In the genomic region with DNA sequence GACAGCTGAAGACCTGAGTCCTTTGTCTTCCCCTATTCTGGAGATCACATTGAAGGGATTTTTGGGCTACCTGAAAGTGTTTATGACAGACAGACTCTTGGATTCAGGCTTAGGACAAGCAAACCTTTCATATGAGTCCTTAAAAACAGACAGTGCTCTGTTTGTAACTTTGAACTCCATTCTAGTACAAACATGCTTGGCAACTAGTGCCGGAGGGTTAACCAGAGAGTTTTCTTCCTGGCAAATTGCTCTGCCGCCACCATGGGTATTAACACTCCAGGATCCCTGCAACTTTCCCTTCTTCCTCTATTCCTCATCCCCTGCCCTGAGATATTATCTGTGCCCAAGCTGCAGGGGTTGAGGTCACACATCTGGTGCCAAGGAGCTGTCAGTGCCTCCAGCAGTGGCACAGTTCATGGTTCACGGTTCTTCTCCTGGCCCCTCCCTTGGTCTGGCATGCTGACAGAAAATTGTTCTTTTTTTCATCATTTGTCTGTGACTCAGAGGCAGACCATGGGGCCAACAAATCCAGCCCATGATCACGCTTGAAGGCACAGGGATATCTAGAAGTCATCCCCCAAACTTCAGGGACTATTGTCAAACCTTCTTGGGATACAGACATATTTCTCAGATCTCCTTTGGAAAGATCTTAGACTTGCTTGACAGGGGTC, we compare ENCODE assay signal across 8 cellular contexts.
DNase-seq lines count a peak whose midpoint lies in the region; ATAC-seq, FAIRE-seq and TF ChIP-seq lines count a peak whose summit lies in the region.

No MANE protein-coding gene starts in this region.

- no peaks in the 10 kb centered on the region for H3K9me3 ChIP-seq in HepG2 (ENCODE audit: low read length)

- peak overlapping the region; percentile 58 for H3K27ac ChIP-seq in HepG2 (ENCODE audit: extremely low read length, insufficient read depth, low read length)

- TF ChIP-seq EP300 in HepG2 (IDR thresholded peaks at IDR 0.05; ENCODE audit: low read depth in 2 of 2, low read length in 2 of 2) (no peak; a peak in 1 of 4 replicates), HepG2 (CRISPR knock-in tag; IDR thresholded peaks at IDR 0.05; ENCODE audit: borderline replicate concordance) (0 out of 2 replicates have a peak, but pooled peaks have one; percentile 46)

- no peak overlapping the region for H2AFZ ChIP-seq in HepG2 (ENCODE audit: low read length)

- H4K20me1 ChIP-seq in HepG2 (ENCODE audit: insufficient read depth, low read length), result no peaks in the 10 kb centered on the region

- 21% methylated on average over 4 of the region's 4 CpGs for WGBS in HepG2 (ENCODE audit: low lambda C conversion rate)

- H3K4me1 ChIP-seq in HepG2 (ENCODE audit: insufficient read depth, low read length), result peaks cover 64% of the 10 kb centered on the region

- H3K79me2 ChIP-seq in HepG2 (ENCODE audit: insufficient read depth, low read length), result peaks cover 31% of the 10 kb centered on the region

- BruUV-seq in HepG2 (replicated peaks; lab: Mats Ljungman, UMichigan), result TSS peak; percentile 3

- H3K9ac ChIP-seq in HepG2 (ENCODE audit: insufficient read depth, low read depth, low read length), result peak overlapping the region; percentile 37

- POLR2A ChIA-PET in HepG2 (lab: Yijun Ruan, JAX), result interaction anchor here (0.7 to 1.9 kb wide), 6 partner anchors 10 to 78 kb away, joined by 3 to 8 read pairs (median 4); a partner anchor contains a TSS

- peaks cover 0 to 4% of the 10 kb centered on the region in 2 experiments; a peak in 1 of 5 replicates for H3K36me3 ChIP-seq in HepG2 (replicated peaks in 1 of 2; ENCODE audit: control insufficient read depth in 1 of 2, insufficient read depth in 2 of 2, low read length in 2 of 2)

- intact Hi-C loops in HepG2 (cut with micrococcal nuclease; ENCODE audit: unreplicated experiment), result loop anchor here (2.0 to 5.0 kb wide), 3 partner anchors 45 to 96 kb away; a partner anchor contains a TSS

- DNase-seq in A172 (ENCODE audit: low spot score) (peak; percentile 69), HT1080 (ENCODE audit: low read depth) (peak; percentile 92), amniotic stem cell (lab: John Stamatoyannopoulos, UW) (peak; percentile 21), HepG2 (ENCODE audit: low spot score) (peak; percentile 79), cerebellar nuclear complex (lab: John Stamatoyannopoulos, UW) (no peak), NK-92 (lab: John Stamatoyannopoulos, UW; ENCODE audit: unreplicated experiment) (no peak), inferior parietal cortex (ENCODE audit: extremely low spot score) (no peak)

- H3K27me3 ChIP-seq in HepG2 (ENCODE audit: control insufficient read depth in 1 of 2, insufficient read depth in 2 of 2, low read length in 2 of 2), result no peaks in the 10 kb centered on the region

- TF ChIP-seq RAD21 in HepG2 (CRISPR knock-in tag; IDR thresholded peaks at IDR 0.05), result no peak

- TF ChIP-seq CTCF in HepG2 (CRISPR knock-in tag; IDR thresholded peaks at IDR 0.05), result no peak

- peak overlapping the region; percentile 66 for H3K4me2 ChIP-seq in HepG2 (ENCODE audit: low read depth, low read length)

- FAIRE-seq in HepG2 (lab: Jason Lieb, UNC), result peak; percentile 12

- ATAC-seq in HepG2 (peak; percentile 79), HG03469 (IDR thresholded peaks at IDR 0.05; ENCODE audit: unreplicated experiment) (no peak)

- peak overlapping the region in 2 of 3 experiments; percentile 5 to 34; a peak in 2 of 6 replicates for H3K4me3 ChIP-seq in HepG2 (replicated peaks in 1 of 3; ENCODE audit: insufficient read depth in 1 of 3, low read depth in 2 of 3, low read length in 3 of 3)

- CTCF ChIA-PET in HepG2 (lab: Yijun Ruan, JAX; ENCODE audit: low intra/inter-chr PET ratio, low total read pairs), result no interaction called here

- TF ChIP-seq POLR2A in HepG2 (IDR thresholded peaks at IDR 0.05; ENCODE audit: insufficient read depth in 1 of 2, low read depth in 2 of 2, low read length in 2 of 2), result no peak

- in situ Hi-C loops in HepG2 (cut with HindIII; ENCODE audit: extremely low pct_ligation_motif_present, low pct_unique_long_range_greater_than_20kb), result no loop called here

TF ChIP-seq in HepG2, 621 proteins besides CTCF, POLR2A, EP300 and RAD21 (continues in another document):
- TF ChIP-seq, protein P1, sequence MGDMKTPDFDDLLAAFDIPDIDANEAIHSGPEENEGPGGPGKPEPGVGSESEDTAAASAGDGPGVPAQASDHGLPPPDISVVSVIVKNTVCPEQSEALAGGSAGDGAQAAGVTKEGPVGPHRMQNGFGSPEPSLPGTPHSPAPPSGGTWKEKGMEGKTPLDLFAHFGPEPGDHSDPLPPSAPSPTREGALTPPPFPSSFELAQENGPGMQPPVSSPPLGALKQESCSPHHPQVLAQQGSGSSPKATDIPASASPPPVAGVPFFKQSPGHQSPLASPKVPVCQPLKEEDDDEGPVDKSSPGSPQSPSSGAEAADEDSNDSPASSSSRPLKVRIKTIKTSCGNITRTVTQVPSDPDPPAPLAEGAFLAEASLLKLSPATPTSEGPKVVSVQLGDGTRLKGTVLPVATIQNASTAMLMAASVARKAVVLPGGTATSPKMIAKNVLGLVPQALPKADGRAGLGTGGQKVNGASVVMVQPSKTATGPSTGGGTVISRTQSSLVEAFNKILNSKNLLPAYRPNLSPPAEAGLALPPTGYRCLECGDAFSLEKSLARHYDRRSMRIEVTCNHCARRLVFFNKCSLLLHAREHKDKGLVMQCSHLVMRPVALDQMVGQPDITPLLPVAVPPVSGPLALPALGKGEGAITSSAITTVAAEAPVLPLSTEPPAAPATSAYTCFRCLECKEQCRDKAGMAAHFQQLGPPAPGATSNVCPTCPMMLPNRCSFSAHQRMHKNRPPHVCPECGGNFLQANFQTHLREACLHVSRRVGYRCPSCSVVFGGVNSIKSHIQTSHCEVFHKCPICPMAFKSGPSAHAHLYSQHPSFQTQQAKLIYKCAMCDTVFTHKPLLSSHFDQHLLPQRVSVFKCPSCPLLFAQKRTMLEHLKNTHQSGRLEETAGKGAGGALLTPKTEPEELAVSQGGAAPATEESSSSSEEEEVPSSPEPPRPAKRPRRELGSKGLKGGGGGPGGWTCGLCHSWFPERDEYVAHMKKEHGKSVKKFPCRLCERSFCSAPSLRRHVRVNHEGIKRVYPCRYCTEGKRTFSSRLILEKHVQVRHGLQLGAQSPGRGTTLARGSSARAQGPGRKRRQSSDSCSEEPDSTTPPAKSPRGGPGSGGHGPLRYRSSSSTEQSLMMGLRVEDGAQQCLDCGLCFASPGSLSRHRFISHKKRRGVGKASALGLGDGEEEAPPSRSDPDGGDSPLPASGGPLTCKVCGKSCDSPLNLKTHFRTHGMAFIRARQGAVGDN (CRISPR knock-in tag; IDR thresholded peaks at IDR 0.05), result peak; percentile 49; the same call in 1 of the 2 replicates
- TF ChIP-seq ZNF33A (CRISPR knock-in tag; IDR thresholded peaks at IDR 0.05; ENCODE audit: borderline replicate concordance) (no peak), JUND (CRISPR knock-in tag; IDR thresholded peaks at IDR 0.05) (no peak), ZNF3 (CRISPR knock-in tag; IDR thresholded peaks at IDR 0.05) (no peak), MAZ (IDR thresholded peaks at IDR 0.05; ENCODE audit: borderline replicate concordance, low read depth, low read length) (0 out of 2 replicates have a peak, but pooled peaks have one; percentile 6), MAZ (CRISPR knock-in tag; IDR thresholded peaks at IDR 0.05; ENCODE audit: low read depth) (no peak), SOX13 (IDR thresholded peaks at IDR 0.05) (no peak), SOX13 (CRISPR knock-in tag; conservative IDR thresholded peaks at IDR 0.05 in 1 of 2, IDR thresholded peaks at IDR 0.05 in 1 of 2) (peak in 1 of 2 experiments; percentile 47; a peak in 1 of 4 replicates)
- TF ChIP-seq, protein P2, sequence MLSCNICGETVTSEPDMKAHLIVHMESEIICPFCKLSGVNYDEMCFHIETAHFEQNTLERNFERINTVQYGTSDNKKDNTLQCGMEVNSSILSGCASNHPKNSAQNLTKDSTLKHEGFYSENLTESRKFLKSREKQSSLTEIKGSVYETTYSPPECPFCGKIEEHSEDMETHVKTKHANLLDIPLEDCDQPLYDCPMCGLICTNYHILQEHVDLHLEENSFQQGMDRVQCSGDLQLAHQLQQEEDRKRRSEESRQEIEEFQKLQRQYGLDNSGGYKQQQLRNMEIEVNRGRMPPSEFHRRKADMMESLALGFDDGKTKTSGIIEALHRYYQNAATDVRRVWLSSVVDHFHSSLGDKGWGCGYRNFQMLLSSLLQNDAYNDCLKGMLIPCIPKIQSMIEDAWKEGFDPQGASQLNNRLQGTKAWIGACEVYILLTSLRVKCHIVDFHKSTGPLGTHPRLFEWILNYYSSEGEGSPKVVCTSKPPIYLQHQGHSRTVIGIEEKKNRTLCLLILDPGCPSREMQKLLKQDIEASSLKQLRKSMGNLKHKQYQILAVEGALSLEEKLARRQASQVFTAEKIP (CRISPR knock-in tag; IDR thresholded peaks at IDR 0.05; ENCODE audit: borderline replicate concordance), result no peak
- TF ChIP-seq, protein P3, sequence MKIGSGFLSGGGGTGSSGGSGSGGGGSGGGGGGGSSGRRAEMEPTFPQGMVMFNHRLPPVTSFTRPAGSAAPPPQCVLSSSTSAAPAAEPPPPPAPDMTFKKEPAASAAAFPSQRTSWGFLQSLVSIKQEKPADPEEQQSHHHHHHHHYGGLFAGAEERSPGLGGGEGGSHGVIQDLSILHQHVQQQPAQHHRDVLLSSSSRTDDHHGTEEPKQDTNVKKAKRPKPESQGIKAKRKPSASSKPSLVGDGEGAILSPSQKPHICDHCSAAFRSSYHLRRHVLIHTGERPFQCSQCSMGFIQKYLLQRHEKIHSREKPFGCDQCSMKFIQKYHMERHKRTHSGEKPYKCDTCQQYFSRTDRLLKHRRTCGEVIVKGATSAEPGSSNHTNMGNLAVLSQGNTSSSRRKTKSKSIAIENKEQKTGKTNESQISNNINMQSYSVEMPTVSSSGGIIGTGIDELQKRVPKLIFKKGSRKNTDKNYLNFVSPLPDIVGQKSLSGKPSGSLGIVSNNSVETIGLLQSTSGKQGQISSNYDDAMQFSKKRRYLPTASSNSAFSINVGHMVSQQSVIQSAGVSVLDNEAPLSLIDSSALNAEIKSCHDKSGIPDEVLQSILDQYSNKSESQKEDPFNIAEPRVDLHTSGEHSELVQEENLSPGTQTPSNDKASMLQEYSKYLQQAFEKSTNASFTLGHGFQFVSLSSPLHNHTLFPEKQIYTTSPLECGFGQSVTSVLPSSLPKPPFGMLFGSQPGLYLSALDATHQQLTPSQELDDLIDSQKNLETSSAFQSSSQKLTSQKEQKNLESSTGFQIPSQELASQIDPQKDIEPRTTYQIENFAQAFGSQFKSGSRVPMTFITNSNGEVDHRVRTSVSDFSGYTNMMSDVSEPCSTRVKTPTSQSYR (CRISPR knock-in tag; IDR thresholded peaks at IDR 0.05; ENCODE audit: borderline replicate concordance), result 0 out of 2 replicates have a peak, but pooled peaks have one; percentile 17
- TF ChIP-seq, protein P4, sequence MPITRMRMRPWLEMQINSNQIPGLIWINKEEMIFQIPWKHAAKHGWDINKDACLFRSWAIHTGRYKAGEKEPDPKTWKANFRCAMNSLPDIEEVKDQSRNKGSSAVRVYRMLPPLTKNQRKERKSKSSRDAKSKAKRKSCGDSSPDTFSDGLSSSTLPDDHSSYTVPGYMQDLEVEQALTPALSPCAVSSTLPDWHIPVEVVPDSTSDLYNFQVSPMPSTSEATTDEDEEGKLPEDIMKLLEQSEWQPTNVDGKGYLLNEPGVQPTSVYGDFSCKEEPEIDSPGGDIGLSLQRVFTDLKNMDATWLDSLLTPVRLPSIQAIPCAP (CRISPR knock-in tag; IDR thresholded peaks at IDR 0.05; ENCODE audit: low read depth), result no peak

Comparison
In these comparisons a context has a peak if more than half of its experiments do, and no peak if none do; other contexts are left out.
1. DNase-seq: peak in A172 (single experiment), HT1080 (single experiment), amniotic stem cell (single experiment) and HepG2 (single experiment); none in cerebellar nuclear complex (0 of 2), NK-92 (single experiment) and inferior parietal cortex (single experiment).